28 cellular contexts compared by ENCODE assay signal in genomic region chr4:98670186-98670585, GRCh38.
"Had no signal": no experiment of that assay in that cellular context is flagged by ENCODE, and none has a peak within 500 bp of the region (broad histone marks: within the 10 kb centered on the region; RNA-seq: fewer than 3 reads in every experiment).

No MANE protein-coding gene starts in this region.

- H3K27ac ChIP-seq: hepatocyte, left ventricle myocardium inferior, neural progenitor cell, neutrophil, ovary, right atrium auricular region, right lobe of liver, stomach, testis, thyroid gland, transverse colon, upper lobe of left lung had no signal

- H3K36me3 Mint-ChIP-seq: mesothelial cell of epicardium; naive B cell; natural killer cell; neural progenitor cell; stimulated activated naive B cell treated with anti-CD40 and anti-IgM and Interleukin-4, amounts not matched to agents 10 μg/mL and 1 μg/mL and 100 μg/mL, for 72 hours had no signal

- H3K4me1 ChIP-seq: left ventricle myocardium inferior, right atrium auricular region, testis, thyroid gland, transverse colon, upper lobe of left lung had no signal

- H3K27me3 ChIP-seq: hepatocyte, neural progenitor cell, ovary, right atrium auricular region, right lobe of liver, testis, thyroid gland, transverse colon, upper lobe of left lung had no signal

- H3K9me3 Mint-ChIP-seq: mesothelial cell of epicardium, natural killer cell had no signal

- H3K36me3 ChIP-seq: left ventricle myocardium inferior, neural progenitor cell, neutrophil, ovary, right atrium auricular region, right lobe of liver, stomach, thyroid gland, transverse colon, upper lobe of left lung had no signal

- ATAC-seq: natural killer cell; right lobe of liver; stimulated activated naive B cell treated with anti-CD40 and anti-IgM and Interleukin-4, amounts not matched to agents 10 μg/mL and 1 μg/mL and 100 μg/mL, for 72 hours; stimulated activated naive CD8-positive, alpha-beta T cell treated with anti-CD3 and anti-CD28 coated beads, Interleukin-15, Interleukin-2, amounts not matched to agents 100 U/mL and 50 U/mL, for 24 hours had no signal

- DNase-seq: islet precursor cell; left ventricle myocardium inferior; mesendoderm; naive B cell; natural killer cell; nephron progenitor cell; occipital lobe; ovary; right lobe of liver; stimulated activated CD4-positive, alpha-beta T cell treated with anti-CD3 and anti-CD28 coated beads, Interleukin-1b, Interleukin-23, amount 100 ng/mL, for 48 hours; stimulated activated CD4-positive, alpha-beta T cell treated with anti-CD3 and anti-CD28 coated beads, Interleukin-2, amount 100 ng/mL, for 48 hours; stimulated activated CD4-positive, alpha-beta T cell treated with anti-CD3 and anti-CD28 coated beads, Interleukin-4, amount 100 ng/mL, for 4 hours; stimulated activated CD8-positive, alpha-beta memory T cell treated with anti-CD3 and anti-CD28 coated beads, Interleukin-4, amount 100 ng/mL, for 48 hours; stimulated activated naive B cell treated with anti-CD40 and anti-IgM and Interleukin-4, amounts not matched to agents 10 μg/mL and 1 μg/mL and 100 μg/mL, for 72 hours; stimulated activated naive CD8-positive, alpha-beta T cell treated with anti-CD3 and anti-CD28 coated beads, Interleukin-15, Interleukin-2, amounts not matched to agents 100 U/mL and 50 U/mL, for 24 hours; stomach; testis; thyroid gland; transverse colon; upper lobe of left lung had no signal

- H3K9me3 ChIP-seq: left ventricle myocardium inferior, neutrophil, ovary, right atrium auricular region, right lobe of liver, stomach, testis, thyroid gland, transverse colon, upper lobe of left lung had no signal

- H3K4me3 ChIP-seq: hepatocyte, left ventricle myocardium inferior, lung, neural progenitor cell, ovary, right atrium auricular region, right lobe of liver, smooth muscle cell, stomach, testis, thyroid gland, transverse colon, upper lobe of left lung had no signal

- H3K4me3 Mint-ChIP-seq: mesothelial cell of epicardium; naive B cell; natural killer cell; nephron progenitor cell; neural progenitor cell; stimulated activated naive B cell treated with anti-CD40 and anti-IgM and Interleukin-4, amounts not matched to agents 10 μg/mL and 1 μg/mL and 100 μg/mL, for 72 hours had no signal

- H3K27ac Mint-ChIP-seq: mesothelial cell of epicardium; natural killer cell; nephron progenitor cell; neural progenitor cell; progenitor cell of endocrine pancreas; stimulated activated naive B cell treated with anti-CD40 and anti-IgM and Interleukin-4, amounts not matched to agents 10 μg/mL and 1 μg/mL and 100 μg/mL, for 72 hours had no signal
